ENCODE assay signal across 8 cellular contexts in the genomic region with DNA sequence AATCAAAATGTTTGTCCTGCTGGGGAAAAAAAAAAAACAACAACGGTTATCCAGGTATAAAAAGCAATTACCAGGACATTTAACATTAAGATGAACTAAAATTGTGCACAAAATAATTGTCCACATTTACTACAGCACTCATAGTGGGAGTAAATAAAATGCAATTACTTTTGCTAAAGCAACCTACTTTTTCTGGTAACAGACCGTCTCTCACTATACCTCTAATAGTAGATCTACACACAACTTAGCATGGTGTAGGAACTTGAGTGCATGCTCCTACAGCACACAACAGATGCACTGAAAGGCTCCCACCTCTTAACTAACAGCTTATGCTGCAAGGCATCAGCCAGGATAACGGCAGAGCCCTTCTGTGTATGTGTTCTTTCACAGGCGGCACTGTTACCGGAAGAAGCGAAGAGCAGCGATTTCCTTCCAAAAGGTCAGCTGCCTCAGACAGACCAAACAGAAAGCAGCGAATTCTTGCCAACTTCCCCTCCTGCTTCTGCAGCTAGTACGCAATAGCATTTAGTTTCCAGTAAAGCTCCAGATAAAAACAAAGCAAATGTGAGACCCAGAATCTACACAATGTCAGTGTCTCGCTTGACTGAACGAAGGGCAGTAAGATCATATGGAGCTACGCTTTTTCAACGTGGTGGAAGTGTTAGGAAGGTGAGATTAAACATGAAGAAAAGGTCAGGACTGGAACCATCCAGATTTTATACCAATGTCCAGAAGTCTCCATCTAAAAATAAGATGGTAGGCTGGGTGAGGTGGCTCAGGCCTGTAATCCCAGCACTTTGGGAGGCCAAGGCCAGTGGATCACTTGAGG. TPM values are rescaled to one million over a fixed set of nuclear protein-coding genes. Genes with fewer than 3 reads are reported as not detected.
A peak's percentile ranks its signal among the peaks of the same experiment; 100 is the strongest.
DNase-seq lines count a peak whose midpoint lies in the region; ATAC-seq and TF ChIP-seq lines count a peak whose summit lies in the region.

No MANE protein-coding gene starts in this region.

- no peaks in the 10 kb centered on the region for H3K9me3 Mint-ChIP-seq in endodermal cell

- ATAC-seq in HG02571 (IDR thresholded peaks at IDR 0.05; ENCODE audit: unreplicated experiment), result peak; percentile 87

- no peaks in the 10 kb centered on the region for H3K36me3 Mint-ChIP-seq in endodermal cell (ENCODE audit: low read depth)

- peaks cover 8% of the 10 kb centered on the region for H3K36me3 ChIP-seq in endodermal cell (ENCODE audit: control insufficient read depth, insufficient read depth, low read length)
- H3K36me3 ChIP-seq in muscle layer of colon (ENCODE audit: insufficient read depth, low read length), result no peaks in the 10 kb centered on the region

- no peak overlapping the region for H3K4me3 ChIP-seq in endodermal cell (ENCODE audit: low read length)
- peak overlapping the region in 1 of 2 donors; percentile 49 for H3K4me3 ChIP-seq in muscle layer of colon (ENCODE audit: low read depth in 1 of 2, low read length in 2 of 2)

- H3K27me3 Mint-ChIP-seq in endodermal cell (ENCODE audit: insufficient read depth), result no peaks in the 10 kb centered on the region

- H3K27me3 ChIP-seq in endodermal cell (ENCODE audit: control insufficient read depth, insufficient read depth, low read length, poor library complexity, severe bottlenecking) (no peaks in the 10 kb centered on the region), muscle layer of colon (ENCODE audit: control insufficient read depth in 1 of 2, insufficient read depth in 2 of 2, low read length in 2 of 2) (no peaks in the 10 kb centered on the region)

- H3K4me1 Mint-ChIP-seq in endodermal cell, result peaks cover 3% of the 10 kb centered on the region

- H3K9ac ChIP-seq in endodermal cell (ENCODE audit: extremely low read depth, low read length, poor library complexity, severe bottlenecking), result no peak overlapping the region
- no peak overlapping the region for H3K9ac ChIP-seq in muscle layer of colon (ENCODE audit: low read length)

- DNase-seq in GM04503 (ENCODE audit: low read depth) (peak; percentile 70), NCI-H460 (ENCODE audit: extremely low read depth, low read depth) (peak; percentile 38), endodermal cell (no peak), H4 (ENCODE audit: low spot score) (no peak)
- peak; percentile 81 for DNase-seq in activated CD8-positive, alpha-beta memory T cell treated with anti-CD3 and anti-CD28 coated beads for 24 hours
- peak; percentile 41 to 50 for DNase-seq in stimulated activated CD8-positive, alpha-beta memory T cell treated with anti-CD3 and anti-CD28 coated beads, Interleukin-4, amount 100 ng/mL, for 4 hours (ENCODE audit: low read depth in 2 of 2, low spot score in 1 of 2)

- H3K4me3 Mint-ChIP-seq in endodermal cell, result no peak overlapping the region

- TF ChIP-seq CTCF in endodermal cell (conservative IDR thresholded peaks at IDR 0.05), result no peak

- H3K27ac ChIP-seq in endodermal cell (ENCODE audit: low read depth, low read length), result peak overlapping the region; percentile 55
- peak overlapping the region; percentile 89 for H3K27ac ChIP-seq in muscle layer of colon (ENCODE audit: low read depth, low read length)

- no peaks in the 10 kb centered on the region for H3K4me1 ChIP-seq in endodermal cell (ENCODE audit: control insufficient read depth, insufficient read depth, low read length)
- peaks cover 48% of the 10 kb centered on the region for H3K4me1 ChIP-seq in muscle layer of colon (ENCODE audit: insufficient read depth, low read length)

- H3K9me3 ChIP-seq in endodermal cell (ENCODE audit: control insufficient read depth, low read length) (no peaks in the 10 kb centered on the region), muscle layer of colon (ENCODE audit: low read length) (no peaks in the 10 kb centered on the region)

- 94 to 95% methylated on average over 12 of the region's 13 CpGs for WGBS in endodermal cell (ENCODE audit: insufficient coverage in 1 of 2, insufficient read length in 1 of 2), 2 experiments

- no peak overlapping the region for H3K27ac Mint-ChIP-seq in endodermal cell

RNA-seq across cellular contexts. Expression of a gene that starts 27.6 kb away (rescaled TPM):
- 29.4 and 38.0 TPM in 2 replicates for total RNA-seq in NCI-H460 (2014; rRNA removed; shearing (Covaris generic))
- 29.8 and 36.6 TPM in 2 replicates for polyA plus RNA-seq in NCI-H460 (2014; cell fraction: nucleus; rRNA removed)
- 10 to 100 TPM; 35.7 to 51.4 TPM for total RNA-seq in endodermal cell
- polyA plus RNA-seq in endodermal cell (2013, experiment 1 of 2), result 49.5 TPM
- polyA plus RNA-seq in endodermal cell (2013, experiment 2 of 2), result 41.3 TPM
- total RNA-seq in H4 (2014; rRNA removed; shearing (Covaris generic)), result 13.7 and 25.0 TPM in 2 replicates

RNA-seq across cellular contexts. Expression of a gene that starts 39.7 kb away (rescaled TPM):
- total RNA-seq in NCI-H460 (2014; rRNA removed; shearing (Covaris generic)), result 1.6 and 2.9 TPM in 2 replicates
- 1.2 and 2.3 TPM in 2 replicates for polyA plus RNA-seq in NCI-H460 (2014; cell fraction: nucleus; rRNA removed)
- 1 to 10 TPM; 3.5 to 4.8 TPM for total RNA-seq in endodermal cell
- polyA plus RNA-seq in endodermal cell (2013, experiment 1 of 2), result 2.5 TPM
- 2.2 TPM for polyA plus RNA-seq in endodermal cell (2013, experiment 2 of 2)
- total RNA-seq in H4 (2014; rRNA removed; shearing (Covaris generic)), result 0.35 and 0.41 TPM in 2 replicates

RNA-seq across cellular contexts. Expression of a gene that starts 54.3 kb away (rescaled TPM):
- 13.3 and 13.9 TPM in 2 replicates for total RNA-seq in NCI-H460 (2014; rRNA removed; shearing (Covaris generic))
- 58.6 and 71.9 TPM in 2 replicates for polyA plus RNA-seq in NCI-H460 (2014; cell fraction: nucleus; rRNA removed)
- total RNA-seq in endodermal cell, result 1 to 10 TPM; 4.4 to 8.4 TPM
- 9.1 TPM for polyA plus RNA-seq in endodermal cell (2013, experiment 1 of 2)
- 8.2 TPM for polyA plus RNA-seq in endodermal cell (2013, experiment 2 of 2)
- total RNA-seq in H4 (2014; rRNA removed; shearing (Covaris generic)), result 1.5 and 1.9 TPM in 2 replicates

Comparison
In these comparisons a context has a peak if more than half of its experiments do, and no peak if none do; other contexts are left out.
1. DNase-seq: peak in GM04503 (single experiment), NCI-H460 (single experiment), activated CD8-positive, alpha-beta memory T cell treated with anti-CD3 and anti-CD28 coated beads for 24 hours (single experiment) and stimulated activated CD8-positive, alpha-beta memory T cell treated with anti-CD3 and anti-CD28 coated beads, Interleukin-4, amount 100 ng/mL, for 4 hours (2 of 2); none in endodermal cell (single experiment) and H4 (single experiment).